Comparison of ENCODE assay signal across 12 cellular contexts in the genomic region with DNA sequence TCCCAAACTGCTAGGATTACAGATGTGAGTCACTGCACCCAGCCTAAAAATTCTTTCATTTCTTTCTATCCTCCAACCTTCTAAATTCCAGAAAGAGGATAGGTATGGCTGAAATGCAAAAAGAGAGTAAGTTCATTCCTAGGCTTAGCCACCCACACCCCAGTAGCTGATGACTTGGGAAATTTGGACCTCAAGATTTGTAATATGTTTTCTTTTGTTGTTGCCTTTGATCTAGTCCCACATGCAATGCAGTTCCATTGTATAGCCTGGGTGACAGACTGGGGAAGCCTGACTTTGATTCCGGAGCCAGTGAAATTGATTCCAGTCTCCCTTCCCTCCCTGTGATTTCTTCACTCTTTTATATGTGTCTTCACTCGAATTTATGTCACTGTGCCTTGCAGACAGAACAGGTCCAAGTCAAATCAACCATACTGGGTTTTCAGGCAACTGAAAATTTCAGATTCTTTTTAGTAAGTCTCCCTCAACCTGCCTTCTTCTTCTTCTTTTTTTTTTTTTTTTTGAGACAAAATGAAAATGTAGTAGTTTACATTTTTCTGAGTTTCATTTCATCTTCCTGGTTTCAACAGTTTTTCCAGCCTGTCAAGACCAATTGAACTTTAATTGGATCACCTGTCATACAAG.
A peak's percentile ranks its signal among the peaks of the same experiment; 100 is the strongest.
DNase-seq lines count a peak whose midpoint lies in the region; TF ChIP-seq lines count a peak whose summit lies in the region.
"Had no signal": no experiment of that assay in that cellular context is flagged by ENCODE, and none has a peak within 500 bp of the region (broad histone marks: within the 10 kb centered on the region; RNA-seq: fewer than 3 reads in every experiment).

No MANE protein-coding gene starts in this region.

- H3K36me3 Mint-ChIP-seq in activated CD4-positive, alpha-beta memory T cell treated with anti-CD3 and anti-CD28 coated beads, Interleukin-2, amount 10 ng/mL, durations not matched to agents 7 days and 5 days (ENCODE audit: low read depth) = peaks cover 52% of the 10 kb centered on the region
- no peaks in the 10 kb centered on the region for H3K36me3 Mint-ChIP-seq in mesothelial cell of epicardium
- H3K36me3 Mint-ChIP-seq: immature natural killer cell had no signal

- peaks cover 71% of the 10 kb centered on the region for H3K4me1 Mint-ChIP-seq in activated CD4-positive, alpha-beta memory T cell treated with anti-CD3 and anti-CD28 coated beads, Interleukin-2, amount 10 ng/mL, durations not matched to agents 7 days and 5 days
- peaks cover 41% of the 10 kb centered on the region for H3K4me1 Mint-ChIP-seq in mesothelial cell of epicardium

- DNase-seq in AG08396 (ENCODE audit: low spot score) (peak; percentile 13), EH (ENCODE audit: low read depth) (peak; percentile 49), mesothelial cell of epicardium (ENCODE audit: low spot score in 2 of 2, unreplicated experiment in 2 of 2) (no peak), T-helper 9 cell (no peak), COLO668 (lab: John Stamatoyannopoulos, UW; ENCODE audit: unreplicated experiment) (no peak), NCI-H82 (lab: John Stamatoyannopoulos, UW) (no peak)
- DNase-seq in activated CD4-positive, alpha-beta memory T cell treated with anti-CD3 and anti-CD28 coated beads, Interleukin-2, amount 10 ng/mL, durations not matched to agents 7 days and 5 days = no peak
- DNase-seq: effector CD8-positive, alpha-beta T cell; gastrocnemius medialis; immature natural killer cell; NCI-H1417 treated with DMSO at 0.1 percent for 48 hours; Peyer's patch had no signal

- H3K4me3 Mint-ChIP-seq in activated CD4-positive, alpha-beta memory T cell treated with anti-CD3 and anti-CD28 coated beads, Interleukin-2, amount 10 ng/mL, durations not matched to agents 7 days and 5 days = peak overlapping the region; percentile 38
- peak overlapping the region; percentile 36 for H3K4me3 Mint-ChIP-seq in mesothelial cell of epicardium
- H3K4me3 Mint-ChIP-seq: immature natural killer cell had no signal

- H3K27me3 Mint-ChIP-seq in activated CD4-positive, alpha-beta memory T cell treated with anti-CD3 and anti-CD28 coated beads, Interleukin-2, amount 10 ng/mL, durations not matched to agents 7 days and 5 days = no peaks in the 10 kb centered on the region
- no peaks in the 10 kb centered on the region for H3K27me3 Mint-ChIP-seq in mesothelial cell of epicardium (ENCODE audit: low read depth)

- peak overlapping the region; percentile 78 for H3K27ac Mint-ChIP-seq in activated CD4-positive, alpha-beta memory T cell treated with anti-CD3 and anti-CD28 coated beads, Interleukin-2, amount 10 ng/mL, durations not matched to agents 7 days and 5 days
- H3K27ac Mint-ChIP-seq in mesothelial cell of epicardium = peak overlapping the region; percentile 96

- CTCF ChIA-PET in activated CD4-positive, alpha-beta memory T cell treated with anti-CD3 and anti-CD28 coated beads, Interleukin-2, amount 10 ng/mL, durations not matched to agents 7 days and 5 days (lab: Charles Lee) = interaction anchor here (1.0 kb wide), 1 partner anchor 62 kb away, joined by 3 read pairs; no protein-coding TSS in a partner anchor

- POLR2A ChIA-PET in activated CD4-positive, alpha-beta memory T cell treated with anti-CD3 and anti-CD28 coated beads, Interleukin-2, amount 10 ng/mL, durations not matched to agents 7 days and 5 days (lab: Charles Lee) = interaction anchor here (0.9 to 2.6 kb wide), 6 partner anchors 11 to 174 kb away, joined by 3 to 13 read pairs (median 4); no protein-coding TSS in a partner anchor

- no peak for TF ChIP-seq CTCF in mesothelial cell of epicardium (IDR thresholded peaks at IDR 0.05; ENCODE audit: unreplicated experiment)

- H3K9me3 Mint-ChIP-seq in activated CD4-positive, alpha-beta memory T cell treated with anti-CD3 and anti-CD28 coated beads, Interleukin-2, amount 10 ng/mL, durations not matched to agents 7 days and 5 days = peaks cover 26% of the 10 kb centered on the region
- H3K9me3 Mint-ChIP-seq in mesothelial cell of epicardium = peaks cover 6% of the 10 kb centered on the region
- H3K9me3 Mint-ChIP-seq: immature natural killer cell had no signal

Comparison
In these comparisons a context has a peak if more than half of its experiments do, and no peak if none do; other contexts are left out.
1. DNase-seq: peak in AG08396 (single experiment) and EH (single experiment); none in activated CD4-positive, alpha-beta memory T cell treated with anti-CD3 and anti-CD28 coated beads, Interleukin-2, amount 10 ng/mL, durations not matched to agents 7 days and 5 days (single experiment), mesothelial cell of epicardium (0 of 2), T-helper 9 cell (single experiment), COLO668 (single experiment) and NCI-H82 (single experiment).